ENCODE assay signal across 8 cellular contexts in the genomic region with DNA sequence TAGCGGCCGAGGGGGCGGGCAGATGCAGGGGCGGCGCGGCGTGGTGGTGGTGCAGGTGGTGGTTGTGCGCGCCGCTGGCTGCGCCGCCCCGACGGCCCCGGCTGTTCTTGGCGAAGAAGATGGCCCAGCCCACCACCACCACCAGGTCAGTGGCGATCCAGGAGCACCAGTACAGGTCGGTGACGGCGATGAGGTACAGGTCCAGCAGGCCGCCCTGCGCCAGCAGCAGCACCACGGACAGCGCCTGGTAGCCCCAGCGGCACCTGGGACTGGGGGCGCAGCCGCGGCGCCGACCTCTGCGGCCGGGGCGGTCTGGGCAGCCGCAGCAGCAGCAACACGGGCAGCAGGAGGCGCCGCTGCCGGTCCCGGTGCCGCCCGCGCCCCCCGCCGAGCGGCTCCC. TPM values are rescaled to one million over a fixed set of nuclear protein-coding genes. Genes with fewer than 3 reads are reported as not detected.
DNase-seq lines count a peak whose midpoint lies in the region; ATAC-seq and TF ChIP-seq lines count a peak whose summit lies in the region.

No MANE protein-coding gene starts in this region.

- DNase-seq in H7 (peak; percentile 95), T-helper 9 cell (peak; percentile 41), cardiac fibroblast (ENCODE audit: low read depth in 2 of 2) (peak; percentile 19 to 54), left lung (peak; percentile 63 to 88)
- peak; percentile 74 for DNase-seq in stimulated activated CD8-positive, alpha-beta memory T cell treated with anti-CD3 and anti-CD28 coated beads, Interleukin-4, amount 100 ng/mL, for 48 hours

- H3K4me3 ChIP-seq in H7 (ENCODE audit: insufficient read depth, low read depth, low read length) (peak overlapping the region; percentile 57; the same call in 1 of the 2 replicates), cardiac fibroblast (replicated peaks in 1 of 2; ENCODE audit: low read depth in 2 of 2, low read length in 2 of 2) (no peak overlapping the region), left lung (peak overlapping the region in 1 of 2 donors; percentile 56)

- no peaks in the 10 kb centered on the region for H3K36me3 ChIP-seq in H7 (replicated peaks; ENCODE audit: control insufficient read depth, insufficient read depth, low read length)
- no peaks in the 10 kb centered on the region for H3K36me3 ChIP-seq in left lung

- no peaks in the 10 kb centered on the region for H3K9me3 ChIP-seq in left lung

- peaks cover 0 to 66% of the 10 kb centered on the region in 2 donors for H3K4me1 ChIP-seq in left lung

- no peak for TF ChIP-seq CTCF in cardiac fibroblast (IDR thresholded peaks at IDR 0.05; ENCODE audit: low read depth, low read length)
- no peak for TF ChIP-seq CTCF in left lung (IDR thresholded peaks at IDR 0.05)

- ATAC-seq in left lung (peak; percentile 76), GM18519 (IDR thresholded peaks at IDR 0.05; ENCODE audit: low FRiP score, unreplicated experiment) (no peak), HG02610 (IDR thresholded peaks at IDR 0.05; ENCODE audit: unreplicated experiment) (no peak), GM18909 (IDR thresholded peaks at IDR 0.05; ENCODE audit: poor library complexity, unreplicated experiment) (no peak)

- H3K27me3 ChIP-seq in H7 (ENCODE audit: control insufficient read depth, insufficient read depth, low read length) (peaks cover 16% of the 10 kb centered on the region; the same call in 1 of the 2 replicates), left lung (peaks cover 33 to 50% of the 10 kb centered on the region in 2 donors)

- intact Hi-C loops in left lung (cut with DNase I) = no loop called here

- H3K27ac ChIP-seq in left lung = no peak overlapping the region

RNA-seq across cellular contexts. Expression of gene TMEM121B, which starts 0.9 kb away (rescaled TPM):
- 2.2 and 2.3 TPM in 2 replicates for total RNA-seq in H7 (2014; rRNA removed; shearing (Covaris generic))
- 1 to 10 TPM in 1 of 2 donors, under 1 TPM in 1; 0.41 to 1.4 TPM for total RNA-seq in left lung

RNA-seq across cellular contexts. Expression of gene IL17RA, which starts 35.5 kb away (rescaled TPM):
- 3.6 and 4.3 TPM in 2 replicates for total RNA-seq in H7 (2014; rRNA removed; shearing (Covaris generic))
- total RNA-seq in left lung = 10 to 100 TPM; 29.3 to 61.6 TPM

RNA-seq across cellular contexts. Expression of gene HDHD5, which starts 38.8 kb away (rescaled TPM):
- total RNA-seq in H7 (2014; rRNA removed; shearing (Covaris generic)) = 127 and 142 TPM in 2 replicates
- 10 to 100 TPM; 18.1 to 34.2 TPM for total RNA-seq in left lung

Comparison
In these comparisons a context has a peak if more than half of its experiments do, and no peak if none do; other contexts are left out.
1. DNase-seq: peak in every context shown above with its lines; median percentile 95 in H7; 76 in left lung; 74 in stimulated activated CD8-positive, alpha-beta memory T cell treated with anti-CD3 and anti-CD28 coated beads, Interleukin-4, amount 100 ng/mL, for 48 hours; 41 in T-helper 9 cell; 36 in cardiac fibroblast.